1 cellular context compared by ENCODE assay signal in genomic region chr13:41310963-41311606, GRCh38.
TF ChIP-seq lines count a peak whose summit lies in the region.

NAA16 (plus strand) TSS chr13:41311267; CDS start chr13:41311529, 262 bp downstream.

TF ChIP-seq in K562, 482 proteins besides CTCF, POLR2A, EP300 and RAD21 (continued from another document and continues in another):
- TF ChIP-seq VEZF1 (CRISPR knock-in tag; IDR thresholded peaks at IDR 0.05), result peak; percentile 66
- TF ChIP-seq SUPT5H (IDR thresholded peaks at IDR 0.05), result peak; percentile 76
- peak; percentile 42 for TF ChIP-seq ARID1B (IDR thresholded peaks at IDR 0.05)
- no peak for TF ChIP-seq MCM3 (IDR thresholded peaks at IDR 0.05)
- TF ChIP-seq ETV5 (CRISPR knock-in tag; IDR thresholded peaks at IDR 0.05; ENCODE audit: low read depth), result no peak
- peak; percentile 92 for TF ChIP-seq ATF3 (IDR thresholded peaks at IDR 0.05)
- 0 out of 2 replicates have a peak, but pooled peaks have one; percentile 35 for TF ChIP-seq ATF3 (CRISPR knock-in tag; conservative IDR thresholded peaks at IDR 0.05)
- TF ChIP-seq SFPQ (IDR thresholded peaks at IDR 0.05; ENCODE audit: low read depth, low read length), result no peak
- TF ChIP-seq KDM1A (IDR thresholded peaks at IDR 0.05), result peak; percentile 97
- 0 out of 2 replicates have a peak, but pooled peaks have one; percentile 63 for TF ChIP-seq E2F4 (CRISPR knock-in tag; IDR thresholded peaks at IDR 0.05; ENCODE audit: low read depth)
- peak; percentile 41; the same call in 1 of the 2 replicates for TF ChIP-seq L3MBTL2 (IDR thresholded peaks at IDR 0.05)
- peak; percentile 63 for TF ChIP-seq TAF1 (IDR thresholded peaks at IDR 0.05; ENCODE audit: control insufficient read depth, extremely low read depth, insufficient read depth, low read length, severe bottlenecking)
- TF ChIP-seq ZBED1 (IDR thresholded peaks at IDR 0.05), result no peak
- no peak; the same call in 1 of the 2 replicates for TF ChIP-seq RNF2 (IDR thresholded peaks at IDR 0.05)
- no peak for TF ChIP-seq ZBTB9 (CRISPR knock-in tag; IDR thresholded peaks at IDR 0.05)
- peak; percentile 69 for TF ChIP-seq HDAC2 (IDR thresholded peaks at IDR 0.05)
- TF ChIP-seq TBP (optimal IDR thresholded peaks at IDR 0.05; ENCODE audit: low read depth, low read length), result peak; percentile 66
- peak; percentile 58; the same call in 1 of the 2 replicates for TF ChIP-seq HES1 (IDR thresholded peaks at IDR 0.05; ENCODE audit: low read depth)
- peak; percentile 31; the same call in 1 of the 2 replicates for TF ChIP-seq JUN (IDR thresholded peaks at IDR 0.05; ENCODE audit: borderline replicate concordance, low read depth, low read length)
- peak; percentile 89; the same call in 1 of the 2 replicates for TF ChIP-seq JUN (CRISPR knock-in tag; IDR thresholded peaks at IDR 0.05; ENCODE audit: borderline replicate concordance)
- TF ChIP-seq ZNF121 (CRISPR knock-in tag; conservative IDR thresholded peaks at IDR 0.05), result no peak
- peak; percentile 44; the same call in 1 of the 2 replicates for TF ChIP-seq ARID4B (CRISPR knock-in tag; IDR thresholded peaks at IDR 0.05)
- TF ChIP-seq E2F8 (IDR thresholded peaks at IDR 0.05; ENCODE audit: low read depth, partially characterized antibody), result peak; percentile 72
- no peak for TF ChIP-seq ZNF551 (CRISPR knock-in tag; IDR thresholded peaks at IDR 0.05)
- TF ChIP-seq PHF8 (IDR thresholded peaks at IDR 0.05; ENCODE audit: borderline replicate concordance, low read length), result peak; percentile 84; the same call in 1 of the 2 replicates
- TF ChIP-seq MLLT1 (IDR thresholded peaks at IDR 0.05), result peak in 1 of 2 experiments; percentile 17; a peak in 1 of 4 replicates
- peak; percentile 57 to 92 (median 90) for TF ChIP-seq YY1 (IDR thresholded peaks at IDR 0.05; ENCODE audit: borderline replicate concordance in 1 of 3, control insufficient read depth in 1 of 3, extremely low read depth in 1 of 3, insufficient read depth in 3 of 3, insufficient read length in 1 of 3, insufficient replicate concordance in 2 of 3, low read depth in 1 of 3, low read length in 2 of 3)
- peak; percentile 92 for TF ChIP-seq HNRNPL (IDR thresholded peaks at IDR 0.05; ENCODE audit: low read depth, low read length)
- TF ChIP-seq POLR2AphosphoS5 (IDR thresholded peaks at IDR 0.05; ENCODE audit: control insufficient read depth, insufficient read depth, low read depth, low read length), result peak; percentile 59
- peak in 1 of 2 experiments; percentile 8; a peak in 1 of 4 replicates for TF ChIP-seq SIN3A (IDR thresholded peaks at IDR 0.05; ENCODE audit: borderline replicate concordance in 2 of 2, control insufficient read depth in 1 of 2, low read depth in 2 of 2, low read length in 2 of 2)
- no peak for TF ChIP-seq DMBX1 (CRISPR knock-in tag; IDR thresholded peaks at IDR 0.05; ENCODE audit: borderline replicate concordance)
- no peak for TF ChIP-seq ZNF830 (CRISPR knock-in tag; IDR thresholded peaks at IDR 0.05)
- TF ChIP-seq CXXC5 (CRISPR knock-in tag; IDR thresholded peaks at IDR 0.05), result peak; percentile 59
- no peak for TF ChIP-seq HOXB6 (CRISPR knock-in tag; IDR thresholded peaks at IDR 0.05; ENCODE audit: borderline replicate concordance)
- peak; percentile 88 for TF ChIP-seq JUND (IDR thresholded peaks at IDR 0.05; ENCODE audit: borderline replicate concordance, low read depth, low read length)
- peak; percentile 61; the same call in 2 of the 3 replicates for TF ChIP-seq JUND (tag; IDR thresholded peaks at IDR 0.05; ENCODE audit: borderline replicate concordance, low read depth, low read length)
- TF ChIP-seq RB1 (IDR thresholded peaks at IDR 0.05; ENCODE audit: low read depth), result peak; percentile 73; the same call in 1 of the 2 replicates
- peak; percentile 22; the same call in 1 of the 2 replicates for TF ChIP-seq CBFA2T3 (IDR thresholded peaks at IDR 0.05)
- TF ChIP-seq MYC (IDR thresholded peaks at IDR 0.05; ENCODE audit: low read depth, low read length), result peak; percentile 70
- TF ChIP-seq MYC (CRISPR knock-in tag; IDR thresholded peaks at IDR 0.05; ENCODE audit: borderline replicate concordance, low read depth), result no peak
- TF ChIP-seq MTA3 (IDR thresholded peaks at IDR 0.05; ENCODE audit: borderline replicate concordance), result peak; percentile 75
